Comparison of ENCODE assay signal across 18 cellular contexts in genomic region chr4:26682436-26682835, GRCh38.
"Had no signal": no experiment of that assay in that cellular context is flagged by ENCODE, and none has a peak within 500 bp of the region (broad histone marks: within the 10 kb centered on the region; RNA-seq: fewer than 3 reads in every experiment).

No MANE protein-coding gene starts in this region.

- H3K36me3 ChIP-seq: lower lobe of right lung had no signal

- H2AFZ ChIP-seq: hepatocyte had no signal

- H3K27ac ChIP-seq: coronary artery, dorsolateral prefrontal cortex, esophagus muscularis mucosa, foreskin keratinocyte, gastroesophageal sphincter, heart left ventricle, hepatocyte, left lung, lower lobe of right lung had no signal

- H3K27me3 ChIP-seq: dorsolateral prefrontal cortex, esophagus muscularis mucosa, foreskin keratinocyte, gastroesophageal sphincter, heart left ventricle, hepatocyte, left lung had no signal

- H3K9me3 ChIP-seq: gastroesophageal sphincter, lower lobe of right lung had no signal

- H3K79me2 ChIP-seq: hepatocyte had no signal

- H3K4me2 ChIP-seq: hepatocyte had no signal

- DNase-seq: dermis blood vessel endothelial cell; dorsolateral prefrontal cortex; effector CD4-positive, alpha-beta T cell; effector memory CD4-positive, alpha-beta T cell; foreskin keratinocyte; heart left ventricle; hypothalamus; left cardiac atrium; left lung; left ventricle myocardium superior; lower lobe of right lung; mesenchymal stem cell; midbrain; naive thymus-derived CD4-positive, alpha-beta T cell had no signal

- H3K4me1 ChIP-seq: esophagus muscularis mucosa, gastroesophageal sphincter, heart left ventricle, left lung, lower lobe of right lung had no signal

- ATAC-seq: foreskin keratinocyte; gastroesophageal sphincter; heart left ventricle; left cardiac atrium; left lung; left ventricle myocardium superior; lower lobe of right lung; naive thymus-derived CD4-positive, alpha-beta T cell had no signal

- H3K4me3 ChIP-seq: coronary artery, dorsolateral prefrontal cortex, esophagus muscularis mucosa, gastroesophageal sphincter, heart left ventricle, hepatocyte, left lung, lower lobe of right lung had no signal
